In the genomic region with DNA sequence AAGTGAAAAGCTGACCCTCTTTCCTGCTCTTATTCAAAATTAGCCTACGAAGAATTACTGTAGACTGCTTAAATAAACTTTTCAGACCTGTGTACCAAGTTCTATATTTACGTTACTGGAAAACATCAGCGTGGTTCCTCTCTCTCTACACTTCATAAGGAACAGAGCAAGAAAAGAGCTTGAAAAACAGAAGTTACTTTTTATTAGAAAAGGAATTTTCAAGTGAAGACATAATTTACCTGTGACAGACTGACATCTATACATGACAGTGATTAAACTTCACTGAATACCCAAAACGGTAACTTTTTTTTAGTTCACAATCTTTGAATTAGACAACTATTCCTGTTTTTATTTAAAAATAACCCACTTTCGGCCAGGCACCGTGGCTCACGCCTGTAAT, we compare ENCODE assay signal across 11 cellular contexts. TPM values are rescaled to one million over a fixed set of nuclear protein-coding genes. Genes with fewer than 3 reads are reported as not detected.
A peak's percentile ranks its signal among the peaks of the same experiment; 100 is the strongest.
DNase-seq lines count a peak whose midpoint lies in the region; ATAC-seq and TF ChIP-seq lines count a peak whose summit lies in the region.
"Had no signal": no experiment of that assay in that cellular context is flagged by ENCODE, and none has a peak within 500 bp of the region (broad histone marks: within the 10 kb centered on the region; RNA-seq: fewer than 3 reads in every experiment).

No MANE protein-coding gene starts in this region.

- H3K4me3 ChIP-seq in HUES64 (ENCODE audit: low read length) = peak overlapping the region; percentile 100
- peak overlapping the region; percentile 83 to 96 for H3K4me3 ChIP-seq in cardiac fibroblast (replicated peaks in 1 of 2; ENCODE audit: low read depth in 2 of 2, low read length in 2 of 2)
- H3K4me3 ChIP-seq in muscle layer of colon (ENCODE audit: low read depth in 1 of 2, low read length in 2 of 2) = peak overlapping the region; percentile 4 to 43
- peak overlapping the region; percentile 87 for H3K4me3 ChIP-seq in thoracic aorta

- peaks cover 9% of the 10 kb centered on the region; the same call in 1 of the 2 replicates for H3K36me3 ChIP-seq in HUES64 (ENCODE audit: insufficient read depth, low read length)
- H3K36me3 ChIP-seq in muscle layer of colon (ENCODE audit: insufficient read depth, low read length) = no peaks in the 10 kb centered on the region
- H3K36me3 ChIP-seq in thoracic aorta = no peaks in the 10 kb centered on the region

- DNase-seq in cardiac fibroblast (ENCODE audit: low read depth in 2 of 2) (peak in 1 of 2 donors; percentile 10), thoracic aorta (ENCODE audit: low spot score) (no peak), GOT3 (lab: John Stamatoyannopoulos, UW) (no peak), NOMO-1 treated with DMSO at 0.1 percent for 48 hours (lab: John Stamatoyannopoulos, UW; ENCODE audit: unreplicated experiment) (no peak)
- DNase-seq in activated effector memory CD4-positive, alpha-beta T cell treated with anti-CD3 and anti-CD28 coated beads, Interleukin-2, amount 50 U/mL, for 16 hours = no peak
- no peak for DNase-seq in stimulated activated naive CD4-positive, alpha-beta T cell treated with Interleukin-2 at 50 U/mL for 16 hours (lab: John Stamatoyannopoulos, UW)
- DNase-seq: activated CD4-positive, alpha-beta T cell treated with anti-CD3 and anti-CD28 coated beads, Interleukin-2, amount 10 ng/mL, durations not matched to agents 24 days and 14 days; DMS79 treated with DMSO at 0.1 percent for 48 hours; KG1 had no signal

- H3K4me1 ChIP-seq in HUES64 (ENCODE audit: insufficient read depth, low read length) = peaks cover 38% of the 10 kb centered on the region
- H3K4me1 ChIP-seq in muscle layer of colon (ENCODE audit: insufficient read depth, low read length) = peaks cover 19% of the 10 kb centered on the region
- peaks cover 18 to 46% of the 10 kb centered on the region in 2 donors for H3K4me1 ChIP-seq in thoracic aorta (ENCODE audit: control insufficient read depth in 1 of 2, low read depth in 2 of 2)

- H3K9ac ChIP-seq in HUES64 (ENCODE audit: low read depth, low read length) (peak overlapping the region; percentile 11; the same call in 1 of the 2 replicates), muscle layer of colon (ENCODE audit: low read length) (peak overlapping the region; percentile 50)

- no peaks in the 10 kb centered on the region for H3K27me3 ChIP-seq in HUES64 (ENCODE audit: insufficient read depth, low read length)
- H3K27me3 ChIP-seq in muscle layer of colon (ENCODE audit: control insufficient read depth in 1 of 2, insufficient read depth in 2 of 2, low read length in 2 of 2) = no peaks in the 10 kb centered on the region
- no peaks in the 10 kb centered on the region for H3K27me3 ChIP-seq in thoracic aorta (replicated peaks; ENCODE audit: insufficient read depth)

- ATAC-seq in thoracic aorta (ENCODE audit: insufficient number of reproducible peaks, low FRiP score, low read depth) = no peak

- H3K9me3 ChIP-seq in HUES64 (ENCODE audit: insufficient read depth, low read depth, low read length) (no peaks in the 10 kb centered on the region), muscle layer of colon (ENCODE audit: low read length) (no peaks in the 10 kb centered on the region), thoracic aorta (no peaks in the 10 kb centered on the region)

- H3K27ac ChIP-seq in HUES64 (ENCODE audit: low read depth, low read length) (no peak overlapping the region), muscle layer of colon (ENCODE audit: low read depth, low read length) (peak overlapping the region; percentile 42), thoracic aorta (peak overlapping the region; percentile 57 to 99)

- TF ChIP-seq CTCF in cardiac fibroblast (IDR thresholded peaks at IDR 0.05; ENCODE audit: low read depth, low read length) (no peak), thoracic aorta (IDR thresholded peaks at IDR 0.05) (no peak)

- 78% methylated on average over 7 of the region's 7 CpGs for WGBS in HUES64

RNA-seq across cellular contexts. Expression of a gene that starts 2.7 kb away (rescaled TPM):
- 146 TPM for polyA plus RNA-seq in HUES64 (2013, experiment 1 of 2)
- 161 TPM for polyA plus RNA-seq in HUES64 (2013, experiment 2 of 2)
- total RNA-seq in thoracic aorta = 100 to 1,000 TPM; 111 to 119 TPM

Comparison
In these comparisons a context has a peak if more than half of its experiments do, and no peak if none do; other contexts are left out.
1. H3K4me3 ChIP-seq: peak in every context shown above with its lines; median percentile 100 in HUES64; 90 in cardiac fibroblast; 87 in thoracic aorta; 24 in muscle layer of colon.